In the genomic region with DNA sequence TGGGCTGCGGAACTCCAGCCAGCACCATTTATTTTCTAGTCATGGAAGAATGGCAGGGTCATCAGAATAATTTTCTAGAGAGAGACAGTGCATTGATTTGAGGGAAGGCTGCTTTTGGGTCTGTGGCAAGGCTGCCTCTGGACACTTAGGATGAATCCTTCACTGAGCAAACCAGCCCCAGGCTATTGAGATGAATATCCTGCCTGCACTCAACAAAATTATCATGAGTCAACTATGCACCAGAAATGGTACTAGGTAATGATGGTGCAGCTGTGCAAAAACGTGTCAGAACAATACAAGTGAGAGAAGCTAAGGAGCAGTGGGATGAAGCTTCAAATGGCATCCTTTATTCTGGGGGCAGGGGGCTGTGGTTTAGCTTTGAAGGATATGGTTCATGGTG, we compare ENCODE assay signal across 19 cellular contexts.
DNase-seq lines count a peak whose midpoint lies in the region; ATAC-seq and TF ChIP-seq lines count a peak whose summit lies in the region.
"Had no signal": no experiment of that assay in that cellular context is flagged by ENCODE, and none has a peak within 500 bp of the region (broad histone marks: within the 10 kb centered on the region; RNA-seq: fewer than 3 reads in every experiment).

No MANE protein-coding gene starts in this region.

- TF ChIP-seq CTCF in HFFc6 (IDR thresholded peaks at IDR 0.05) = no peak
- no peak for TF ChIP-seq CTCF in RWPE2 (IDR thresholded peaks at IDR 0.05; ENCODE audit: poor library complexity, severe bottlenecking)

- no peak overlapping the region for H3K27ac ChIP-seq in RWPE2 (ENCODE audit: poor library complexity, severe bottlenecking)
- H3K27ac ChIP-seq: SJCRH30 had no signal

- no peaks in the 10 kb centered on the region for H3K4me1 ChIP-seq in RWPE2 (ENCODE audit: insufficient read depth, poor library complexity, severe bottlenecking)
- H3K4me1 ChIP-seq: BE2C, HAP-1 had no signal

- H3K36me3 ChIP-seq in RWPE2 (ENCODE audit: low read depth) = no peaks in the 10 kb centered on the region
- H3K36me3 ChIP-seq: BE2C, HAP-1, SJCRH30 had no signal

- H3K27me3 ChIP-seq in RWPE2 (ENCODE audit: insufficient read depth, poor library complexity, severe bottlenecking) = peaks cover 6% of the 10 kb centered on the region
- H3K27me3 ChIP-seq: BE2C, SJCRH30 had no signal

- H3K27ac Mint-ChIP-seq in HFFc6 = no peak overlapping the region

- H3K4me3 Mint-ChIP-seq in HFFc6 = no peak overlapping the region

- H3K36me3 Mint-ChIP-seq in HFFc6 (ENCODE audit: low read depth) = no peaks in the 10 kb centered on the region

- peak; percentile 68; the same call in 2 of the 3 replicates for ATAC-seq in RWPE2 (ENCODE audit: low read depth)
- ATAC-seq: GM12878, HepG2, K562 had no signal

- DNase-seq in EL (peak; percentile 65), HFFc6 (peak; percentile 72), RWPE2 (ENCODE audit: low spot score) (no peak), foreskin melanocyte (peak; percentile 8), NCI-H524 treated with DMSO at 0.1 percent for 48 hours (lab: John Stamatoyannopoulos, UW) (no peak), putamen (ENCODE audit: low spot score) (no peak), T-helper 2 cell (no peak)
- DNase-seq: BE2C, NCI-H1092 treated with DMSO at 0.1 percent for 48 hours, NCI-H187, NCI-H2107, NCI-H2227 treated with DMSO at 0.1 percent for 48 hours, NCI-H510A, NCI-H748 treated with DMSO at 0.1 percent for 48 hours had no signal

- H3K9me3 ChIP-seq in RWPE2 (ENCODE audit: severe bottlenecking) = no peaks in the 10 kb centered on the region
- H3K9me3 ChIP-seq: BE2C, HAP-1, SJCRH30 had no signal

- peaks cover 1% of the 10 kb centered on the region; the same call in 1 of the 2 replicates for H3K27me3 Mint-ChIP-seq in HFFc6 (ENCODE audit: insufficient read depth)

- H3K4me1 Mint-ChIP-seq in HFFc6 (ENCODE audit: low read depth) = peaks cover 19% of the 10 kb centered on the region

- no peaks in the 10 kb centered on the region for H3K9me3 Mint-ChIP-seq in HFFc6

- H3K4me3 ChIP-seq in RWPE2 (ENCODE audit: severe bottlenecking) = no peak overlapping the region
- H3K4me3 ChIP-seq: GM12878, HAP-1, K562, SJCRH30 had no signal

Comparison
In these comparisons a context has a peak if more than half of its experiments do, and no peak if none do; other contexts are left out.
1. DNase-seq: peak in EL (single experiment), HFFc6 (single experiment) and foreskin melanocyte (single experiment); none in RWPE2 (single experiment), NCI-H524 treated with DMSO at 0.1 percent for 48 hours (single experiment), putamen (single experiment) and T-helper 2 cell (0 of 5).